ENCODE assay signal across 15 cellular contexts in genomic region chr1:216193839-216194443, GRCh38.
DNase-seq lines count a peak whose midpoint lies in the region; ATAC-seq and TF ChIP-seq lines count a peak whose summit lies in the region.
"Had no signal": no experiment of that assay in that cellular context is flagged by ENCODE, and none has a peak within 500 bp of the region (broad histone marks: within the 10 kb centered on the region; RNA-seq: fewer than 3 reads in every experiment).

No MANE protein-coding gene starts in this region.

- intact Hi-C loops in vagina (cut with DNase I): no loop called here
- intact Hi-C loops in dorsolateral prefrontal cortex (cut with DNase I): no loop called here

- H3K27ac Mint-ChIP-seq in activated CD4-positive, alpha-beta memory T cell treated with anti-CD3 and anti-CD28 coated beads, Interleukin-2, amount 10 ng/mL, durations not matched to agents 7 days and 5 days: no peak overlapping the region

- no peak for TF ChIP-seq POLR2A in vagina (IDR thresholded peaks at IDR 0.05)

- no peak overlapping the region for H3K4me3 Mint-ChIP-seq in activated CD4-positive, alpha-beta memory T cell treated with anti-CD3 and anti-CD28 coated beads, Interleukin-2, amount 10 ng/mL, durations not matched to agents 7 days and 5 days

- peak; percentile 10 for DNase-seq in ACHN
- peak; percentile 94 for DNase-seq in NCI-H69 (lab: John Stamatoyannopoulos, UW)
- no peak for DNase-seq in fibroblast of the aortic adventitia (ENCODE audit: low read depth)
- no peak for DNase-seq in vagina (ENCODE audit: extremely low spot score in 2 of 2)
- no peak for DNase-seq in NK-92 (lab: John Stamatoyannopoulos, UW; ENCODE audit: unreplicated experiment)
- no peak for DNase-seq in dorsolateral prefrontal cortex
- no peak for DNase-seq in activated CD4-positive, alpha-beta memory T cell treated with anti-CD3 and anti-CD28 coated beads, Interleukin-2, amount 10 ng/mL, durations not matched to agents 7 days and 5 days
- DNase-seq: activated CD4-positive, alpha-beta T cell treated with anti-CD3 and anti-CD28 coated beads for 4 hours; activated gamma-delta T cell; caudate nucleus; NCI-H2081; SHP77 had no signal

- in situ Hi-C loops in ACHN (cut with HindIII; ENCODE audit: low pct_ligation_motif_present, low pct_unique_long_range_greater_than_20kb, low sequenced_read_pairs): no loop called here

- H3K27ac ChIP-seq in vagina: no peak overlapping the region
- H3K27ac ChIP-seq in dorsolateral prefrontal cortex: no peak overlapping the region
- H3K27ac ChIP-seq: BLaER1 treated with 17β-estradiol and CSF1 and Interleukin-3, amounts not matched to agents 10 nM and 100 nM; neutrophil had no signal

- no peaks in the 10 kb centered on the region for H3K36me3 Mint-ChIP-seq in activated CD4-positive, alpha-beta memory T cell treated with anti-CD3 and anti-CD28 coated beads, Interleukin-2, amount 10 ng/mL, durations not matched to agents 7 days and 5 days (ENCODE audit: low read depth)

- peaks cover 3% of the 10 kb centered on the region for H3K9me3 Mint-ChIP-seq in activated CD4-positive, alpha-beta memory T cell treated with anti-CD3 and anti-CD28 coated beads, Interleukin-2, amount 10 ng/mL, durations not matched to agents 7 days and 5 days

- H3K4me1 ChIP-seq in vagina: no peaks in the 10 kb centered on the region
- H3K4me1 ChIP-seq: BLaER1 treated with 17β-estradiol and CSF1 and Interleukin-3, amounts not matched to agents 10 nM and 100 nM had no signal

- no peaks in the 10 kb centered on the region for H3K36me3 ChIP-seq in vagina
- H3K36me3 ChIP-seq: BLaER1 treated with 17β-estradiol and CSF1 and Interleukin-3, amounts not matched to agents 10 nM and 100 nM; neutrophil had no signal

- no peaks in the 10 kb centered on the region for H3K4me1 Mint-ChIP-seq in activated CD4-positive, alpha-beta memory T cell treated with anti-CD3 and anti-CD28 coated beads, Interleukin-2, amount 10 ng/mL, durations not matched to agents 7 days and 5 days

- no peaks in the 10 kb centered on the region for H3K27me3 Mint-ChIP-seq in activated CD4-positive, alpha-beta memory T cell treated with anti-CD3 and anti-CD28 coated beads, Interleukin-2, amount 10 ng/mL, durations not matched to agents 7 days and 5 days

- POLR2A ChIA-PET in activated CD4-positive, alpha-beta memory T cell treated with anti-CD3 and anti-CD28 coated beads, Interleukin-2, amount 10 ng/mL, durations not matched to agents 7 days and 5 days (lab: Charles Lee): no interaction called here

- ATAC-seq in GM18519 (IDR thresholded peaks at IDR 0.05; ENCODE audit: low FRiP score, unreplicated experiment): peak; percentile 46

- TF ChIP-seq CTCF in fibroblast of the aortic adventitia (IDR thresholded peaks at IDR 0.05; ENCODE audit: insufficient read depth, low read length) (peak; percentile 7), vagina (IDR thresholded peaks at IDR 0.05) (no peak), dorsolateral prefrontal cortex (IDR thresholded peaks at IDR 0.05 in 54 of 56, conservative IDR thresholded peaks at IDR 0.05 in 2 of 56; ENCODE audit: low read depth in 1 of 56, partially characterized antibody in 56 of 56) (no peak)

- CTCF ChIA-PET in activated CD4-positive, alpha-beta memory T cell treated with anti-CD3 and anti-CD28 coated beads, Interleukin-2, amount 10 ng/mL, durations not matched to agents 7 days and 5 days (lab: Charles Lee): no interaction called here

- no peaks in the 10 kb centered on the region for H3K9me3 ChIP-seq in vagina
- H3K9me3 ChIP-seq: BLaER1 treated with 17β-estradiol and CSF1 and Interleukin-3, amounts not matched to agents 10 nM and 100 nM; neutrophil had no signal

- no peaks in the 10 kb centered on the region for H3K27me3 ChIP-seq in vagina
- H3K27me3 ChIP-seq in dorsolateral prefrontal cortex: peaks cover 0 to 8% (median 0%) of the 10 kb centered on the region in 45 donors
- H3K27me3 ChIP-seq: BLaER1 treated with 17β-estradiol and CSF1 and Interleukin-3, amounts not matched to agents 10 nM and 100 nM; neutrophil had no signal

- H3K4me3 ChIP-seq in fibroblast of the aortic adventitia (ENCODE audit: low read depth, low read length) (no peak overlapping the region), vagina (no peak overlapping the region), dorsolateral prefrontal cortex (no peak overlapping the region)
- H3K4me3 ChIP-seq: BLaER1 treated with 17β-estradiol and CSF1 and Interleukin-3, amounts not matched to agents 10 nM and 100 nM had no signal

Comparison
In these comparisons a context has a peak if more than half of its experiments do, and no peak if none do; other contexts are left out.
1. DNase-seq: peak in ACHN (single experiment) and NCI-H69 (single experiment); none in fibroblast of the aortic adventitia (single experiment), vagina (0 of 2), NK-92 (single experiment), dorsolateral prefrontal cortex (0 of 10) and activated CD4-positive, alpha-beta memory T cell treated with anti-CD3 and anti-CD28 coated beads, Interleukin-2, amount 10 ng/mL, durations not matched to agents 7 days and 5 days (single experiment).